Comparison of ENCODE assay signal across 14 cellular contexts in genomic region chr3:212432-212831, GRCh38.
A peak's percentile ranks its signal among the peaks of the same experiment; 100 is the strongest.
DNase-seq lines count a peak whose midpoint lies in the region; ATAC-seq and TF ChIP-seq lines count a peak whose summit lies in the region.
"Had no signal": no experiment of that assay in that cellular context is flagged by ENCODE, and none has a peak within 500 bp of the region (broad histone marks: within the 10 kb centered on the region; RNA-seq: fewer than 3 reads in every experiment).

No MANE protein-coding gene starts in this region.

- ATAC-seq in GM18907 (IDR thresholded peaks at IDR 0.05; ENCODE audit: unreplicated experiment) = peak; percentile 90
- peak; percentile 91 for ATAC-seq in GM21786 (IDR thresholded peaks at IDR 0.05; ENCODE audit: unreplicated experiment)
- ATAC-seq in HG03175 (IDR thresholded peaks at IDR 0.05; ENCODE audit: unreplicated experiment) = peak; percentile 79
- ATAC-seq: activated CD4-positive, CD25-positive, alpha-beta regulatory T cell treated with anti-CD3 and anti-CD28 coated beads, Interleukin-2, amount 50 U/mL, for 24 hours; gastrocnemius medialis had no signal

- H3K27me3 ChIP-seq in tibial artery = no peaks in the 10 kb centered on the region
- H3K27me3 ChIP-seq: gastrocnemius medialis, upper lobe of left lung had no signal

- intact Hi-C loops in tibial artery (cut with DNase I; ENCODE audit: low total_unique reads) = no loop called here

- no peaks in the 10 kb centered on the region for H3K4me1 ChIP-seq in tibial artery
- H3K4me1 ChIP-seq: gastrocnemius medialis, upper lobe of left lung had no signal

- H3K27ac ChIP-seq in tibial artery = no peak overlapping the region
- H3K27ac ChIP-seq: gastrocnemius medialis, upper lobe of left lung had no signal

- H3K36me3 ChIP-seq in tibial artery = no peaks in the 10 kb centered on the region
- H3K36me3 ChIP-seq: gastrocnemius medialis, upper lobe of left lung had no signal

- no peak for TF ChIP-seq CTCF in tibial artery (IDR thresholded peaks at IDR 0.05)

- no peak overlapping the region for H3K4me3 ChIP-seq in tibial artery
- H3K4me3 ChIP-seq: gastrocnemius medialis, upper lobe of left lung had no signal

- H3K9me3 ChIP-seq in tibial artery = no peaks in the 10 kb centered on the region
- H3K9me3 ChIP-seq: gastrocnemius medialis, upper lobe of left lung had no signal

- DNase-seq in medulla oblongata (ENCODE audit: extremely low spot score) = peak; percentile 54
- no peak for DNase-seq in germinal center (ENCODE audit: low spot score)
- DNase-seq in activated CD8-positive, alpha-beta memory T cell treated with anti-CD3 and anti-CD28 coated beads, Interleukin-2, amount 50 U/mL, for 48 hours = no peak
- no peak for DNase-seq in tibial artery
- no peak for DNase-seq in NCI-H2171 treated with DMSO at 0.1 percent for 48 hours (lab: John Stamatoyannopoulos, UW)
- DNase-seq: activated naive CD4-positive, alpha-beta T cell; gastrocnemius medialis; IMR-90; SHP77; upper lobe of left lung had no signal
